17 cellular contexts compared by ENCODE assay signal in genomic region chr9:78026416-78026815, GRCh38. TPM values are rescaled to one million over a fixed set of nuclear protein-coding genes. Genes with fewer than 3 reads are reported as not detected.
A peak's percentile ranks its signal among the peaks of the same experiment; 100 is the strongest.
DNase-seq lines count a peak whose midpoint lies in the region; TF ChIP-seq lines count a peak whose summit lies in the region.
"Had no signal": no experiment of that assay in that cellular context is flagged by ENCODE, and none has a peak within 500 bp of the region (broad histone marks: within the 10 kb centered on the region; RNA-seq: fewer than 3 reads in every experiment).

No MANE protein-coding gene starts in this region.

- H3K27ac ChIP-seq in epithelial cell of prostate = peak overlapping the region; percentile 62
- H3K27ac ChIP-seq: ovary, SJSA1, VCaP had no signal

- H3K4me1 ChIP-seq in BE2C = peaks cover 12% of the 10 kb centered on the region

- no peaks in the 10 kb centered on the region for H3K9me3 Mint-ChIP-seq in CD14-positive monocyte
- no peaks in the 10 kb centered on the region for H3K9me3 Mint-ChIP-seq in osteocyte (ENCODE audit: unreplicated experiment)
- no peaks in the 10 kb centered on the region for H3K9me3 Mint-ChIP-seq in activated naive CD4-positive, alpha-beta T cell treated with anti-CD3 and anti-CD28 coated beads, Interleukin-2, amount 10 ng/mL, durations not matched to agents 7 days and 5 days

- H3K4me3 ChIP-seq in NB4 (ENCODE audit: low read depth, low read length) (peak overlapping the region; percentile 32), BE2C (ENCODE audit: low read depth, low read length) (no peak overlapping the region)
- H3K4me3 ChIP-seq: ovary, SJSA1 had no signal

- no peaks in the 10 kb centered on the region for H3K27me3 ChIP-seq in BE2C
- H3K27me3 ChIP-seq: ovary, SJSA1 had no signal

- H3K4me3 Mint-ChIP-seq in CD14-positive monocyte = peak overlapping the region in 1 of 2 donors; percentile 42
- no peak overlapping the region for H3K4me3 Mint-ChIP-seq in osteocyte (ENCODE audit: unreplicated experiment)
- H3K4me3 Mint-ChIP-seq in activated naive CD4-positive, alpha-beta T cell treated with anti-CD3 and anti-CD28 coated beads, Interleukin-2, amount 10 ng/mL, durations not matched to agents 7 days and 5 days = no peak overlapping the region

- no peak for TF ChIP-seq CTCF in CD14-positive monocyte (IDR thresholded peaks at IDR 0.05)
- no peak for TF ChIP-seq CTCF in NB4 (IDR thresholded peaks at IDR 0.05; ENCODE audit: low read depth, low read length)
- TF ChIP-seq CTCF in osteocyte (IDR thresholded peaks at IDR 0.05) = no peak
- TF ChIP-seq CTCF in BE2C (IDR thresholded peaks at IDR 0.05; ENCODE audit: low read depth, low read length) = no peak

- H3K27me3 Mint-ChIP-seq in CD14-positive monocyte (ENCODE audit: low read depth in 3 of 3) = no peaks in the 10 kb centered on the region
- no peaks in the 10 kb centered on the region for H3K27me3 Mint-ChIP-seq in osteocyte (ENCODE audit: unreplicated experiment)
- peaks cover 3% of the 10 kb centered on the region for H3K27me3 Mint-ChIP-seq in activated naive CD4-positive, alpha-beta T cell treated with anti-CD3 and anti-CD28 coated beads, Interleukin-2, amount 10 ng/mL, durations not matched to agents 7 days and 5 days

- H3K36me3 ChIP-seq in BE2C = no peaks in the 10 kb centered on the region
- H3K36me3 ChIP-seq: ovary had no signal

- CTCF ChIA-PET in activated naive CD4-positive, alpha-beta T cell treated with anti-CD3 and anti-CD28 coated beads, Interleukin-2, amount 10 ng/mL, durations not matched to agents 7 days and 5 days (lab: Charles Lee) = interaction anchor here (0.6 to 1.1 kb wide), 2 partner anchors 9 to 1553 kb away, joined by 3 read pairs; no protein-coding TSS in a partner anchor

- H3K27ac Mint-ChIP-seq in CD14-positive monocyte (peak overlapping the region in 6 of 7 donors; percentile 10 to 87 (median 57)), osteocyte (ENCODE audit: unreplicated experiment) (peak overlapping the region; percentile 47)
- H3K27ac Mint-ChIP-seq in activated naive CD4-positive, alpha-beta T cell treated with anti-CD3 and anti-CD28 coated beads, Interleukin-2, amount 10 ng/mL, durations not matched to agents 7 days and 5 days = no peak overlapping the region

- no peak for DNase-seq in CD14-positive monocyte (ENCODE audit: low spot score)
- DNase-seq in NB4 (ENCODE audit: low read depth) = peak; percentile 34
- no peak for DNase-seq in epithelial cell of prostate (ENCODE audit: low read depth, low spot score)
- no peak for DNase-seq in osteocyte (ENCODE audit: extremely low spot score, unreplicated experiment)
- DNase-seq in BE2C = no peak
- DNase-seq in activated naive CD4-positive, alpha-beta T cell treated with anti-CD3 and anti-CD28 coated beads, Interleukin-2, amount 10 ng/mL, durations not matched to agents 7 days and 5 days = no peak
- DNase-seq in foreskin melanocyte = no peak
- no peak for DNase-seq in activated gamma-delta T cell (lab: John Stamatoyannopoulos, UW)
- DNase-seq: effector CD4-positive, alpha-beta T cell; head of caudate nucleus; left ventricle myocardium superior; NCI-H1694; NCI-H774; ovary; stimulated activated CD4-positive, alpha-beta T cell treated with anti-CD3 and anti-CD28 coated beads, Interleukin-2, amount 100 ng/mL, for 24 hours had no signal

- H3K36me3 Mint-ChIP-seq in CD14-positive monocyte (no peaks in the 10 kb centered on the region), osteocyte (ENCODE audit: unreplicated experiment) (no peaks in the 10 kb centered on the region)
- H3K36me3 Mint-ChIP-seq in activated naive CD4-positive, alpha-beta T cell treated with anti-CD3 and anti-CD28 coated beads, Interleukin-2, amount 10 ng/mL, durations not matched to agents 7 days and 5 days = peaks cover 11% of the 10 kb centered on the region

- no peak for TF ChIP-seq POLR2A in NB4 (IDR thresholded peaks at IDR 0.05; ENCODE audit: extremely low read depth, insufficient read length)

- H3K9me3 ChIP-seq in BE2C = no peaks in the 10 kb centered on the region
- H3K9me3 ChIP-seq: ovary, SJSA1 had no signal

- H3K4me1 Mint-ChIP-seq in CD14-positive monocyte (peaks cover 82% of the 10 kb centered on the region), osteocyte (ENCODE audit: unreplicated experiment) (peaks cover 74% of the 10 kb centered on the region)
- H3K4me1 Mint-ChIP-seq in activated naive CD4-positive, alpha-beta T cell treated with anti-CD3 and anti-CD28 coated beads, Interleukin-2, amount 10 ng/mL, durations not matched to agents 7 days and 5 days = peaks cover 42% of the 10 kb centered on the region

- intact Hi-C loops in CD14-positive monocyte (cut with micrococcal nuclease) = loop anchor here in 1 of 2 donors (10.0 kb wide), 1 partner anchor 182 kb away; no protein-coding TSS in a partner anchor

RNA-seq across cellular contexts. Expression of gene GNAQ, which starts 5.2 kb away (rescaled TPM):
- 1 to 10 TPM; 8.3 to 9.6 TPM for polyA plus RNA-seq in CD14-positive monocyte
- total RNA-seq in osteocyte = 65.9 and 71.2 TPM in 2 replicates
- 13.8 TPM for polyA plus RNA-seq in BE2C (2012; ENCODE audit: insufficient read depth, insufficient read length, low read depth)
